Comparison of ENCODE assay signal across 31 cellular contexts in the genomic region with DNA sequence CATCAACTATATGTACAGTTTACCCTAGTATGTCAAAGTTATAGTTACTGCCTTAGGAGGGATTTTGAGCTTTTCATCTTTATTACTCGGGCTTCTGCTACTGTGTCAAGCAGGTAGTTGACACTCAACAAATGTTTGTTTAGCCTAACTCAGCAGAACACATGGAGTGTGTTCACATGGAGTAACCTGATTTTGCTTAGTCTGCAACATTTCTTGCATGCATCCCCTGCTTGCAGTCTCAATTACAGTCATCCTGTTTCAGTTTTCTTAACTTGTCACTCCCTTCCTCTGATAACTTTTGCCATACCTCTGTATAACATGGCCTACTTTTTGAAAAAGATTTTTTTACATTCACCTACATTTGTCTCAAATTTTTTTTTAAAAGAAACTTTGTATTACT.
"Had no signal": no experiment of that assay in that cellular context is flagged by ENCODE, and none has a peak within 500 bp of the region (broad histone marks: within the 10 kb centered on the region; RNA-seq: fewer than 3 reads in every experiment).

No MANE protein-coding gene starts in this region.

- H3K9me3 ChIP-seq: body of pancreas, esophagus muscularis mucosa, gastrocnemius medialis, heart left ventricle had no signal

- H3K4me2 ChIP-seq: hepatocyte had no signal

- DNase-seq: activated B cell treated with CpG ODN at 0.5 μM for 24 hours; activated CD4-positive, alpha-beta T cell treated with anti-CD3 and anti-CD28 coated beads for 48 hours; activated CD4-positive, alpha-beta T cell treated with anti-CD3 and anti-CD28 coated beads, Interleukin-2, amount 50 U/mL, for 1 hour; activated CD4-positive, alpha-beta T cell treated with anti-CD3 and anti-CD28 coated beads, Interleukin-2, amount 50 U/mL, for 48 hours; activated CD8-positive, alpha-beta memory T cell treated with anti-CD3 and anti-CD28 coated beads for 24 hours; activated CD8-positive, alpha-beta memory T cell treated with anti-CD3 and anti-CD28 coated beads, Interleukin-2, amount 50 U/mL, for 4 hours; activated CD8-positive, alpha-beta T cell treated with anti-CD3 and anti-CD28 coated beads for 36 hours; activated effector memory CD4-positive, alpha-beta T cell treated with anti-CD3 and anti-CD28 coated beads, Interleukin-2, amount 50 U/mL, for 16 hours; activated naive CD4-positive, alpha-beta T cell treated with anti-CD3 and anti-CD28 coated beads, Interleukin-2, amount 50 U/mL, for 16 hours; activated naive CD4-positive, alpha-beta T cell treated with Interleukin-2 at 50 U/mL for 16 hours; activated T-cell treated with anti-CD3 and anti-CD28 coated beads, Interleukin-2, amount 50 U/mL, for 1 hour; activated T-cell treated with anti-CD3 and anti-CD28 coated beads, Interleukin-2, amount 50 U/mL, for 48 hours; amniotic stem cell; aorta; body of pancreas; caudate nucleus; cortex of kidney; dermis blood vessel endothelial cell; effector CD4-positive, alpha-beta T cell; effector memory CD8-positive, alpha-beta T cell; erythroblast; gastrocnemius medialis; glutamatergic neuron; T-helper 17 cell; T1000; WERI-Rb-1 had no signal

- ATAC-seq: activated CD4-positive, CD25-positive, alpha-beta regulatory T cell treated with anti-CD3 and anti-CD28 coated beads, Interleukin-2, amount 50 U/mL, for 24 hours; activated CD8-positive, alpha-beta T cell treated with anti-CD3 and anti-CD28 coated beads for 36 hours; body of pancreas; effector memory CD8-positive, alpha-beta T cell; gastrocnemius medialis; T-helper 17 cell had no signal

- H3K4me1 ChIP-seq: body of pancreas, foreskin keratinocyte had no signal

- H2AFZ ChIP-seq: hepatocyte had no signal

- H3K36me3 ChIP-seq: esophagus muscularis mucosa, gastrocnemius medialis, heart left ventricle, WERI-Rb-1 had no signal

- H3K4me3 ChIP-seq: body of pancreas, esophagus muscularis mucosa, gastrocnemius medialis, heart left ventricle, hepatocyte had no signal

- H3K79me2 ChIP-seq: hepatocyte had no signal

- H3K27me3 ChIP-seq: body of pancreas, esophagus muscularis mucosa, foreskin keratinocyte, gastrocnemius medialis, heart left ventricle, hepatocyte had no signal

- H3K27ac ChIP-seq: body of pancreas, esophagus muscularis mucosa, foreskin keratinocyte, gastrocnemius medialis, hepatocyte, WERI-Rb-1 had no signal
